8 cellular contexts compared by ENCODE assay signal in genomic region chr18:21110667-21111350, GRCh38. TPM values are rescaled to one million over a fixed set of nuclear protein-coding genes. Genes with fewer than 3 reads are reported as not detected.
DNase-seq lines count a peak whose midpoint lies in the region; ATAC-seq and TF ChIP-seq lines count a peak whose summit lies in the region.

No MANE protein-coding gene starts in this region.

- intact Hi-C loops in CD14-positive monocyte (cut with micrococcal nuclease), result loop anchor here (1.0 to 10.0 kb wide), 2 partner anchors 53 to 54 kb away; no protein-coding TSS in a partner anchor
- intact Hi-C loops in left cardiac atrium (cut with DNase I), result no loop called here
- intact Hi-C loops in psoas muscle (cut with DNase I), result loop anchor here (5.0 to 10.0 kb wide), 5 partner anchors 39 to 136 kb away; no protein-coding TSS in a partner anchor
- intact Hi-C loops in uterus (cut with DNase I; ENCODE audit: low total_unique reads), result no loop called here

- H3K36me3 ChIP-seq in psoas muscle (ENCODE audit: insufficient read depth in 1 of 2, low read depth in 1 of 2), result no peaks in the 10 kb centered on the region
- H3K36me3 ChIP-seq in uterus, result no peaks in the 10 kb centered on the region

- H3K4me1 Mint-ChIP-seq in CD14-positive monocyte, result peaks cover 7% of the 10 kb centered on the region
- H3K4me1 Mint-ChIP-seq in activated naive CD8-positive, alpha-beta T cell treated with anti-CD3 and anti-CD28 coated beads, Interleukin-2, amount 10 ng/mL, durations not matched to agents 7 days and 5 days, result peaks cover 17% of the 10 kb centered on the region

- peak overlapping the region; percentile 94 for H3K27ac ChIP-seq in psoas muscle
- H3K27ac ChIP-seq in uterus, result peak overlapping the region; percentile 97 to 98

- H3K9me3 ChIP-seq in psoas muscle (no peaks in the 10 kb centered on the region), uterus (no peaks in the 10 kb centered on the region)

- H3K4me1 ChIP-seq in psoas muscle, result peaks cover 43% of the 10 kb centered on the region
- peaks cover 0 to 6% of the 10 kb centered on the region in 2 donors for H3K4me1 ChIP-seq in uterus

- H3K4me3 ChIP-seq in psoas muscle (peak overlapping the region; percentile 98), uterus (peak overlapping the region; percentile 93 to 96)

- no peaks in the 10 kb centered on the region for H3K9me3 Mint-ChIP-seq in CD14-positive monocyte
- no peaks in the 10 kb centered on the region for H3K9me3 Mint-ChIP-seq in activated naive CD8-positive, alpha-beta T cell treated with anti-CD3 and anti-CD28 coated beads, Interleukin-2, amount 10 ng/mL, durations not matched to agents 7 days and 5 days

- WGBS in psoas muscle, 3 donors, result 0 to 1% (median 0%) methylated on average over 41 to 47 of the region's 47 CpGs

- H3K36me3 Mint-ChIP-seq in CD14-positive monocyte, result peaks cover 0 to 3% of the 10 kb centered on the region in 2 donors
- peaks cover 6% of the 10 kb centered on the region for H3K36me3 Mint-ChIP-seq in activated naive CD8-positive, alpha-beta T cell treated with anti-CD3 and anti-CD28 coated beads, Interleukin-2, amount 10 ng/mL, durations not matched to agents 7 days and 5 days

- no peak for TF ChIP-seq CTCF in CD14-positive monocyte (IDR thresholded peaks at IDR 0.05)
- no peak for TF ChIP-seq CTCF in psoas muscle (IDR thresholded peaks at IDR 0.05)
- no peak for TF ChIP-seq CTCF in uterus (IDR thresholded peaks at IDR 0.05)

- H3K27me3 ChIP-seq in psoas muscle (ENCODE audit: insufficient read depth in 3 of 3, low read length in 2 of 3) (no peaks in the 10 kb centered on the region), uterus (no peaks in the 10 kb centered on the region)

- no peaks in the 10 kb centered on the region for H3K27me3 Mint-ChIP-seq in CD14-positive monocyte (ENCODE audit: low read depth in 3 of 3)
- no peaks in the 10 kb centered on the region for H3K27me3 Mint-ChIP-seq in activated naive CD8-positive, alpha-beta T cell treated with anti-CD3 and anti-CD28 coated beads, Interleukin-2, amount 10 ng/mL, durations not matched to agents 7 days and 5 days

- H3K27ac Mint-ChIP-seq in CD14-positive monocyte, result peak overlapping the region; percentile 96 to 99 (median 97)
- peak overlapping the region; percentile 96 for H3K27ac Mint-ChIP-seq in activated naive CD8-positive, alpha-beta T cell treated with anti-CD3 and anti-CD28 coated beads, Interleukin-2, amount 10 ng/mL, durations not matched to agents 7 days and 5 days

- ATAC-seq in GM19395 (IDR thresholded peaks at IDR 0.05; ENCODE audit: unreplicated experiment), result peak; percentile 38
- peak; percentile 19 for ATAC-seq in HG03521 (IDR thresholded peaks at IDR 0.05; ENCODE audit: unreplicated experiment)
- peak; percentile 41 for ATAC-seq in activated naive CD8-positive, alpha-beta T cell treated with anti-CD3 and anti-CD28 coated beads, Interleukin-2, amount 10 ng/mL, durations not matched to agents 7 days and 5 days (ENCODE audit: low read depth)
- ATAC-seq in left cardiac atrium, result peak; percentile 8 to 13
- ATAC-seq in psoas muscle, result peak in 3 of 4 donors; percentile 0 to 17 (median 16)

- no peak for TF ChIP-seq POLR2A in uterus (IDR thresholded peaks at IDR 0.05)

- POLR2A ChIA-PET in activated naive CD8-positive, alpha-beta T cell treated with anti-CD3 and anti-CD28 coated beads, Interleukin-2, amount 10 ng/mL, durations not matched to agents 7 days and 5 days (lab: Charles Lee), result interaction anchor here (0.8 to 1.8 kb wide), 5 partner anchors 12 to 490 kb away, joined by 3 to 14 read pairs (median 4); partner anchors contain the start of gene ESCO1

- peak overlapping the region in 1 of 2 donors; percentile 95 for H3K4me3 Mint-ChIP-seq in CD14-positive monocyte
- H3K4me3 Mint-ChIP-seq in activated naive CD8-positive, alpha-beta T cell treated with anti-CD3 and anti-CD28 coated beads, Interleukin-2, amount 10 ng/mL, durations not matched to agents 7 days and 5 days, result no peak overlapping the region

- DNase-seq in CD14-positive monocyte (ENCODE audit: low spot score) (no peak), SKM-1 (lab: John Stamatoyannopoulos, UW; ENCODE audit: unreplicated experiment) (peak; percentile 49), left cardiac atrium (peak; percentile 52), psoas muscle (peak; percentile 30 to 64), uterus (peak in 1 of 2 donors; percentile 27)
- peak; percentile 80 for DNase-seq in activated naive CD8-positive, alpha-beta T cell treated with anti-CD3 and anti-CD28 coated beads, Interleukin-2, amount 10 ng/mL, durations not matched to agents 7 days and 5 days

RNA-seq across cellular contexts. Expression of gene ROCK1, which starts 0.8 kb away (rescaled TPM):
- polyA plus RNA-seq in CD14-positive monocyte (10 to 100 TPM; 10.2 to 20.3 TPM), psoas muscle (10 to 100 TPM in 2 of 3 donors, 1 to 10 TPM in 1; 4.9 to 16.0 (median 13.5) TPM)
- 10 to 100 TPM; 70.6 to 74.3 TPM for total RNA-seq in activated naive CD8-positive, alpha-beta T cell treated with anti-CD3 and anti-CD28 coated beads, Interleukin-2, amount 10 ng/mL, durations not matched to agents 7 days and 5 days
- total RNA-seq in left cardiac atrium (10 to 100 TPM; 36.3 to 39.1 TPM), psoas muscle (10 to 100 TPM; 10.4 to 14.6 (median 12.3) TPM), uterus (10 to 100 TPM; 25.6 to 93.8 (median 52.7) TPM)

Comparison
In these comparisons a context has a peak if more than half of its experiments do, and no peak if none do; other contexts are left out.
1. intact Hi-C loops: an anchor here in CD14-positive monocyte (1.0 to 10.0 kb wide) and psoas muscle (5.0 to 10.0 kb wide); none called in left cardiac atrium and uterus.